In the genomic region with DNA sequence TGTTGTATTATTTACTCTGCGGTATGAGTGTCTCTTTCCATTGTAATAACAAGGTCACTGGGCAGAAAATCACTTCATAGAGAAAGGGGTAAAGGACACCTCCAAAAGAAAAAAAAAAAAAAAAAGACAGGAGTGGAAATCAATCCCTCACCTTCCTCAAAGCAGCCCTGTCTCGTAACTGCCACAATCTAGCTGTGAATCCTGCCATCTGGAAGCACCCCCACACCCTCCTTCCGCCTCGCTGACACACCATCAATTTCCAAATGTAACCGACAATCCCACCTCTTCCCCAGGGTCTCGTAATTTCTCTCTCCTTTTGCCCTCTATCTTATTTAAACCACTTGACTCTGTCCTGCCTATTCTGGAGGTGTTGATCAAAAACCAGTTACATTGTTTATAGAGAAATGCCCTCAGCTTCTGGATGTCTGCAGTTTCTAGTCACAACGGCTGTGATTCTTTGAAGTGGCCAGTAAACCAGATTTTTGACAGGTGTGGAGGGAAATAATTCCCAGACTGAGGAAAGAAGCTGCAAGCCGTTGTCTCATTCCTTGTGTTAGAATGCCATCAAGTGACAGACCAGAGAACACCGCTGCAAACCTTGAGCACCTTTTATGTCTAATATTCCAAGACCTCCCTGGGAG, we compare ENCODE assay signal across 1 cellular context.
TF ChIP-seq lines count a peak whose summit lies in the region.

No MANE protein-coding gene starts in this region.

TF ChIP-seq in HEK293, 187 proteins besides CTCF, POLR2A, EP300 and RAD21 (continued from another document):
- TF ChIP-seq, protein P1, sequence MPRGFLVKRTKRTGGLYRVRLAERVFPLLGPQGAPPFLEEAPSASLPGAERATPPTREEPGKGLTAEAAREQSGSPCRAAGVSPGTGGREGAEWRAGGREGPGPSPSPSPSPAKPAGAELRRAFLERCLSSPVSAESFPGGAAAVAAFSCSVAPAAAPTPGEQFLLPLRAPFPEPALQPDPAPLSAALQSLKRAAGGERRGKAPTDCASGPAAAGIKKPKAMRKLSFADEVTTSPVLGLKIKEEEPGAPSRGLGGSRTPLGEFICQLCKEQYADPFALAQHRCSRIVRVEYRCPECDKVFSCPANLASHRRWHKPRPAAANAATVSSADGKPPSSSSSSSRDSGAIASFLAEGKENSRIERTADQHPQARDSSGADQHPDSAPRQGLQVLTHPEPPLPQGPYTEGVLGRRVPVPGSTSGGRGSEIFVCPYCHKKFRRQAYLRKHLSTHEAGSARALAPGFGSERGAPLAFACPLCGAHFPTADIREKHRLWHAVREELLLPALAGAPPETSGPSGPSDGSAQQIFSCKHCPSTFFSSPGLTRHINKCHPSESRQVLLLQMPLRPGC (tag by site-specific recombination; IDR thresholded peaks at IDR 0.05): no peak; the same call in 1 of the 2 replicates
